25 cellular contexts compared by ENCODE assay signal in genomic region chr12:3176754-3177153, GRCh38.
"Had no signal": no experiment of that assay in that cellular context is flagged by ENCODE, and none has a peak within 500 bp of the region (broad histone marks: within the 10 kb centered on the region; RNA-seq: fewer than 3 reads in every experiment).

No MANE protein-coding gene starts in this region.

- H3K36me3 ChIP-seq: adrenal gland, breast epithelium, SJSA1, WERI-Rb-1 had no signal

- DNase-seq: activated CD4-positive, alpha-beta T cell treated with anti-CD3 and anti-CD28 coated beads, Interleukin-2, amount 10 ng/mL, durations not matched to agents 7 days and 5 days; activated CD4-positive, alpha-beta T cell treated with anti-CD3 and anti-CD28 coated beads, Interleukin-2, amount 50 U/mL, for 48 hours; activated CD8-positive, alpha-beta T cell treated with anti-CD3 and anti-CD28 coated beads, Interleukin-2, amount 10 ng/mL, durations not matched to agents 7 days and 5 days; activated gamma-delta T cell treated with Interleukin-2 at 50 U/mL for 16 hours; activated naive CD4-positive, alpha-beta T cell treated with anti-CD3 and anti-CD28 coated beads for 36 hours; activated T-cell treated with anti-CD3 and anti-CD28 coated beads for 4 hours; activated T-cell treated with anti-CD3 and anti-CD28 coated beads, Interleukin-2, amount 50 U/mL, for 4 hours; adrenal gland; body of pancreas; NCI-H1092 treated with DMSO at 0.1 percent for 48 hours; NCI-H1417; NCI-H1930; NCI-H2081 treated with DMSO at 0.1 percent for 48 hours; NCI-H226; NCI-H446 treated with DMSO at 0.1 percent for 48 hours; NCI-H524 treated with DMSO at 0.1 percent for 48 hours; SHP77 treated with DMSO at 0.1 percent for 48 hours; SW 1271; T1000; WERI-Rb-1 had no signal

- H3K27me3 ChIP-seq: adrenal gland, body of pancreas, breast epithelium, SJSA1 had no signal

- H3K36me3 Mint-ChIP-seq: activated naive CD4-positive, alpha-beta T cell treated with anti-CD3 and anti-CD28 coated beads, Interleukin-2, amount 50 U/mL, for 72 hours had no signal

- ATAC-seq: activated CD8-positive, alpha-beta T cell treated with anti-CD3 and anti-CD28 coated beads, Interleukin-2, amount 10 ng/mL, durations not matched to agents 7 days and 5 days; activated naive CD4-positive, alpha-beta T cell treated with anti-CD3 and anti-CD28 coated beads, Interleukin-2, amount 50 U/mL, for 72 hours; activated T-cell treated with anti-CD3 and anti-CD28 coated beads, Interleukin-2, amount 50 U/mL, for 4 hours; body of pancreas; Panc1 had no signal

- H3K4me3 ChIP-seq: adrenal gland, body of pancreas, breast epithelium, SJSA1 had no signal

- H3K27ac ChIP-seq: adrenal gland, body of pancreas, breast epithelium, SJSA1, WERI-Rb-1 had no signal

- H3K4me3 Mint-ChIP-seq: activated CD4-positive, alpha-beta T cell treated with anti-CD3 and anti-CD28 coated beads, Interleukin-2, amount 10 ng/mL, durations not matched to agents 7 days and 5 days; activated CD8-positive, alpha-beta T cell treated with anti-CD3 and anti-CD28 coated beads, Interleukin-2, amount 10 ng/mL, durations not matched to agents 7 days and 5 days; activated naive CD4-positive, alpha-beta T cell treated with anti-CD3 and anti-CD28 coated beads for 36 hours; activated T-cell treated with anti-CD3 and anti-CD28 coated beads, Interleukin-2, amount 50 U/mL, for 4 hours; activated T-helper 1 cell treated with anti-CD3 and anti-CD28 coated beads, Interleukin-12 subunit alpha, Interleukin-12 subunit beta, Interleukin-2, Interleukin-4 antibody, amounts not matched to agents 30 ng/mL and 10 ng/mL and 1 ng/mL, durations not matched to agents 14 hours and 24 hours and 36 hours had no signal

- H3K9me3 ChIP-seq: adrenal gland, body of pancreas, breast epithelium, SJSA1 had no signal

- H3K4me1 Mint-ChIP-seq: activated CD4-positive, alpha-beta T cell treated with anti-CD3 and anti-CD28 coated beads, Interleukin-2, amount 10 ng/mL, durations not matched to agents 7 days and 5 days had no signal

- H3K4me1 ChIP-seq: body of pancreas, breast epithelium had no signal

- H3K27ac Mint-ChIP-seq: activated CD4-positive, alpha-beta T cell treated with anti-CD3 and anti-CD28 coated beads, Interleukin-2, amount 10 ng/mL, durations not matched to agents 7 days and 5 days; activated CD8-positive, alpha-beta T cell treated with anti-CD3 and anti-CD28 coated beads, Interleukin-2, amount 10 ng/mL, durations not matched to agents 7 days and 5 days; activated naive CD4-positive, alpha-beta T cell treated with anti-CD3 and anti-CD28 coated beads for 36 hours; activated naive CD4-positive, alpha-beta T cell treated with anti-CD3 and anti-CD28 coated beads, Interleukin-2, amount 50 U/mL, for 72 hours; activated T-helper 1 cell treated with anti-CD3 and anti-CD28 coated beads, Interleukin-12 subunit alpha, Interleukin-12 subunit beta, Interleukin-2, Interleukin-4 antibody, amounts not matched to agents 30 ng/mL and 10 ng/mL and 1 ng/mL, durations not matched to agents 14 hours and 24 hours and 36 hours had no signal

- H3K9me3 Mint-ChIP-seq: activated CD4-positive, alpha-beta T cell treated with anti-CD3 and anti-CD28 coated beads, Interleukin-2, amount 10 ng/mL, durations not matched to agents 7 days and 5 days; activated naive CD4-positive, alpha-beta T cell treated with anti-CD3 and anti-CD28 coated beads for 36 hours; activated naive CD4-positive, alpha-beta T cell treated with anti-CD3 and anti-CD28 coated beads, Interleukin-2, amount 50 U/mL, for 72 hours; activated T-cell treated with anti-CD3 and anti-CD28 coated beads, Interleukin-2, amount 50 U/mL, for 4 hours; activated T-helper 1 cell treated with anti-CD3 and anti-CD28 coated beads, Interleukin-12 subunit alpha, Interleukin-12 subunit beta, Interleukin-2, Interleukin-4 antibody, amounts not matched to agents 30 ng/mL and 10 ng/mL and 1 ng/mL, durations not matched to agents 14 hours and 24 hours and 36 hours had no signal
